In the genomic region with DNA sequence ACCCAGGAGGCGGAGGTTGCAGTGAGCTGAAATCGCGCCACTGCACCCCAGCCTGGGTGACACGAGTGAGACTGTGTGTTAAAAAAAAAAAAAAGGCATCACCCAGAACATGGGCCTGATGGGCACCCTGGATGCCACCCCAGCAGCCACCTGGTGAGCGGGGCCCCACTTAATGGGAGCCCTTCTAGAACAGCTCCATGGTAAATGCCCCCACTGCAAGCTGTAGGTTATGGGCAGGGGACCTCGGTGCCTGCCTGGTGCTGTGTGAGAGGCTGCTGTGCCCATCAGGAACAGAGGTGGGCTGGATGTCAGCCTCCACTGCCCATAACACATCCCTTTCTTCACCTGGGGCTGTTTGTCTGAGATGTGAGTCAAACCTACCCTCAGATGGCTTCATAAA, we compare ENCODE assay signal across 11 cellular contexts.
DNase-seq lines count a peak whose midpoint lies in the region; ATAC-seq and TF ChIP-seq lines count a peak whose summit lies in the region.
"Had no signal": no experiment of that assay in that cellular context is flagged by ENCODE, and none has a peak within 500 bp of the region (broad histone marks: within the 10 kb centered on the region; RNA-seq: fewer than 3 reads in every experiment).

No MANE protein-coding gene starts in this region.

- DNase-seq in GM23248 = no peak
- DNase-seq in coronary artery (ENCODE audit: low spot score) = peak; percentile 65
- no peak for DNase-seq in psoas muscle
- DNase-seq in GDM1 (lab: John Stamatoyannopoulos, UW) = no peak
- no peak for DNase-seq in DMS 273 (lab: John Stamatoyannopoulos, UW; ENCODE audit: unreplicated experiment)
- DNase-seq: NCI-H2081 treated with DMSO at 0.1 percent for 48 hours, NCI-H226 had no signal

- H3K4me1 ChIP-seq in BLaER1 (peaks cover 82% of the 10 kb centered on the region), GM23248 (ENCODE audit: insufficient read depth) (peaks cover 19% of the 10 kb centered on the region), psoas muscle (peaks cover 16% of the 10 kb centered on the region)

- H3K4me3 ChIP-seq in BLaER1 = no peak overlapping the region
- no peak overlapping the region for H3K4me3 ChIP-seq in GM23248
- H3K4me3 ChIP-seq in coronary artery = no peak overlapping the region
- no peak overlapping the region for H3K4me3 ChIP-seq in psoas muscle
- H3K4me3 ChIP-seq: K562 had no signal

- H3F3A ChIP-seq in GM23248 (ENCODE audit: insufficient read depth) = peaks cover 12% of the 10 kb centered on the region

- peak overlapping the region; percentile 41; the same call in 1 of the 2 replicates for H2AFZ ChIP-seq in GM23248

- H3K27ac ChIP-seq in BLaER1 = peak overlapping the region; percentile 65; the same call in 1 of the 2 replicates
- H3K27ac ChIP-seq in GM23248 = no peak overlapping the region
- H3K27ac ChIP-seq in coronary artery = peak overlapping the region; percentile 38 to 68
- H3K27ac ChIP-seq in psoas muscle = peak overlapping the region; percentile 27

- H3K4me2 ChIP-seq in BLaER1 (peak overlapping the region; percentile 78), GM23248 (ENCODE audit: unreplicated experiment) (no peak overlapping the region)

- intact Hi-C loops in psoas muscle (cut with DNase I) = loop anchor here (2.0 to 5.0 kb wide), 3 partner anchors 78 to 298 kb away; no protein-coding TSS in a partner anchor

- H4K20me1 ChIP-seq in BLaER1 (no peaks in the 10 kb centered on the region), GM23248 (ENCODE audit: insufficient read depth) (no peaks in the 10 kb centered on the region)

- ATAC-seq in psoas muscle (peak in 1 of 4 donors; percentile 18), GM21825 (IDR thresholded peaks at IDR 0.05; ENCODE audit: unreplicated experiment) (no peak), GM19328 (IDR thresholded peaks at IDR 0.05; ENCODE audit: unreplicated experiment) (no peak)
- ATAC-seq: K562 had no signal

- H3K9me3 ChIP-seq in BLaER1 (0 out of 2 replicates have a peak, but pooled peaks cover 4% of the 10 kb centered on the region), GM23248 (ENCODE audit: low read depth) (no peaks in the 10 kb centered on the region), psoas muscle (no peaks in the 10 kb centered on the region)

- H3K9me2 ChIP-seq in GM23248 (ENCODE audit: insufficient read depth) = no peaks in the 10 kb centered on the region

- H3K79me2 ChIP-seq in GM23248 (ENCODE audit: insufficient read depth) = no peaks in the 10 kb centered on the region

- H3K27me3 ChIP-seq in BLaER1 (no peaks in the 10 kb centered on the region), GM23248 (replicated peaks; ENCODE audit: insufficient read depth) (no peaks in the 10 kb centered on the region), psoas muscle (ENCODE audit: insufficient read depth in 3 of 3, low read length in 2 of 3) (no peaks in the 10 kb centered on the region)

- TF ChIP-seq CTCF in coronary artery (IDR thresholded peaks at IDR 0.05) (no peak), psoas muscle (IDR thresholded peaks at IDR 0.05) (no peak)

- WGBS in GM23248 (ENCODE audit: low coverage in 1 of 2, low lambda C conversion rate in 2 of 2, missing lambda C conversion rate in 2 of 2), 2 experiments = 96 to 97% methylated on average over 6 of the region's 6 CpGs
- 92 to 100% (median 98%) methylated on average over 6 of the region's 6 CpGs for WGBS in psoas muscle, 3 donors

- in situ Hi-C loops in GM23248 (cut with MboI) = no loop called here

- H3K36me3 ChIP-seq in BLaER1 = no peaks in the 10 kb centered on the region
- no peaks in the 10 kb centered on the region for H3K36me3 ChIP-seq in GM23248 (ENCODE audit: low read depth)
- no peaks in the 10 kb centered on the region for H3K36me3 ChIP-seq in psoas muscle (ENCODE audit: insufficient read depth in 1 of 2, low read depth in 1 of 2)

- H3K9ac ChIP-seq in BLaER1 (no peak overlapping the region), GM23248 (no peak overlapping the region)
